Comparison of ENCODE assay signal across 8 cellular contexts in the genomic region with DNA sequence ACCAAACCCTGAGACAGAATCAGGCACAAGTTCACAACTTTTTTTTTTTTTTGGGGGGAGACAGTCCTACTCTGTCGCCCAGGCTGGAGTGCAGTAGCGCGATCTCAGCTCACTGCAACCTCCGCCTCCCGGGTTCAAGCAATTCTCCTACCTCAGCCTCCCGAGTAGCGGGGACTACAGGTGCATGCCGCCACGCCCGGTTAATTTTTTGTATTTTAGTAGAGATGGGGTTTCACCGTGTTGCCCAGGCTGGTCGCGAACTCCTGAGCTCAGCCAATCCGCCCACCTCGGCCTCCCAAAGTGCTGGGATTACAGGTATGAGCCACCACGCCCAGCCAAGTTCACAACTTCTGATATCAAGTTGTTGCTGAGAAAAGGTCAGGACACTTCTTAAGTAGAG.
A peak's percentile ranks its signal among the peaks of the same experiment; 100 is the strongest.
DNase-seq lines count a peak whose midpoint lies in the region; ATAC-seq, FAIRE-seq and TF ChIP-seq lines count a peak whose summit lies in the region.
"Not testable (repeated sequence)": the region's sequence is repeated elsewhere in the genome, so short reads cannot be mapped to it uniquely, and the experiment has no call there.

No MANE protein-coding gene starts in this region.

- not testable (repeated sequence) for H3K4me1 ChIP-seq in kidney (ENCODE audit: control insufficient read depth in 1 of 2, insufficient read depth in 1 of 2, low read depth in 1 of 2, low read length in 2 of 2)
- peaks cover 98% of the 10 kb centered on the region for H3K4me1 ChIP-seq in parathyroid adenoma

- not testable (repeated sequence) for H3K4me3 ChIP-seq in kidney (ENCODE audit: low read length in 2 of 2); parathyroid adenoma (ENCODE audit: low read depth, low read length)

- not testable (repeated sequence) for H2AFZ ChIP-seq in parathyroid adenoma

- not testable (repeated sequence) for H3K27me3 Mint-ChIP-seq in T-helper 17 cell; activated CD8-positive, alpha-beta T cell treated with anti-CD3 and anti-CD28 coated beads, Interleukin-2, amount 10 ng/mL, durations not matched to agents 7 days and 5 days (ENCODE audit: low read depth); type B pancreatic cell

- POLR2A ChIA-PET in activated CD8-positive, alpha-beta T cell treated with anti-CD3 and anti-CD28 coated beads, Interleukin-2, amount 10 ng/mL, durations not matched to agents 7 days and 5 days (lab: Charles Lee), result not testable (repeated sequence)

- not testable (repeated sequence) for TF ChIP-seq CTCF in C4-2B (conservative IDR thresholded peaks at IDR 0.05); kidney (IDR thresholded peaks at IDR 0.05; ENCODE audit: borderline replicate concordance, extremely low read depth, insufficient read depth); parathyroid adenoma (IDR thresholded peaks at IDR 0.05); type B pancreatic cell (conservative IDR thresholded peaks at IDR 0.05)

- not testable (repeated sequence) for H3K36me3 Mint-ChIP-seq in T-helper 17 cell (ENCODE audit: low read depth)
- H3K36me3 Mint-ChIP-seq in activated CD8-positive, alpha-beta T cell treated with anti-CD3 and anti-CD28 coated beads, Interleukin-2, amount 10 ng/mL, durations not matched to agents 7 days and 5 days (ENCODE audit: low read depth), result peaks cover 72% of the 10 kb centered on the region
- H3K36me3 Mint-ChIP-seq in type B pancreatic cell, result peaks cover 17% of the 10 kb centered on the region

- H3K4me3 Mint-ChIP-seq in T-helper 17 cell; activated CD8-positive, alpha-beta T cell treated with anti-CD3 and anti-CD28 coated beads, Interleukin-2, amount 10 ng/mL, durations not matched to agents 7 days and 5 days; type B pancreatic cell: not testable (repeated sequence)

- peaks cover 20% of the 10 kb centered on the region for H3K4me1 Mint-ChIP-seq in T-helper 17 cell
- H3K4me1 Mint-ChIP-seq in activated CD8-positive, alpha-beta T cell treated with anti-CD3 and anti-CD28 coated beads, Interleukin-2, amount 10 ng/mL, durations not matched to agents 7 days and 5 days (ENCODE audit: low read depth), result peaks cover 22% of the 10 kb centered on the region
- not testable (repeated sequence) for H3K4me1 Mint-ChIP-seq in type B pancreatic cell (ENCODE audit: unreplicated experiment)

- H3K9me3 Mint-ChIP-seq in activated CD8-positive, alpha-beta T cell treated with anti-CD3 and anti-CD28 coated beads, Interleukin-2, amount 10 ng/mL, durations not matched to agents 7 days and 5 days (ENCODE audit: insufficient read depth); type B pancreatic cell: not testable (repeated sequence)

- not testable (repeated sequence) for H3K9ac ChIP-seq in kidney (ENCODE audit: low read length in 2 of 2); parathyroid adenoma

- H3K79me2 ChIP-seq in parathyroid adenoma, result peaks cover 15% of the 10 kb centered on the region

- not testable (repeated sequence) for H3K4me2 ChIP-seq in parathyroid adenoma (ENCODE audit: low read length)

- H3K27ac Mint-ChIP-seq in T-helper 17 cell, result peak overlapping the region; percentile 76
- H3K27ac Mint-ChIP-seq in activated CD8-positive, alpha-beta T cell treated with anti-CD3 and anti-CD28 coated beads, Interleukin-2, amount 10 ng/mL, durations not matched to agents 7 days and 5 days, result peak overlapping the region; percentile 58
- H3K27ac Mint-ChIP-seq in type B pancreatic cell, result not testable (repeated sequence)

- intact Hi-C loops in kidney (cut with DNase I), result not testable (repeated sequence)

- not testable (repeated sequence) for H3K9me3 ChIP-seq in T-helper 17 cell (ENCODE audit: control insufficient read depth, low read length, poor library complexity, severe bottlenecking); kidney (ENCODE audit: control insufficient read depth in 1 of 2, low read length in 2 of 2); parathyroid adenoma (ENCODE audit: control insufficient read depth, low read length)

- peaks cover 19 to 28% of the 10 kb centered on the region in 2 donors for H3K36me3 ChIP-seq in kidney (ENCODE audit: control insufficient read depth in 1 of 2, insufficient read depth in 2 of 2, low read length in 2 of 2)
- H3K36me3 ChIP-seq in parathyroid adenoma (ENCODE audit: control insufficient read depth, insufficient read depth, low read length), result not testable (repeated sequence)

- FAIRE-seq in kidney (lab: Jason Lieb, UNC), result not testable (repeated sequence)

- CTCF ChIA-PET in activated CD8-positive, alpha-beta T cell treated with anti-CD3 and anti-CD28 coated beads, Interleukin-2, amount 10 ng/mL, durations not matched to agents 7 days and 5 days (lab: Charles Lee), result interaction anchor here (1.3 kb wide), 1 partner anchor 8 kb away, joined by 3 read pairs; no protein-coding TSS in a partner anchor

- not testable (repeated sequence) for H3K27me3 ChIP-seq in parathyroid adenoma (ENCODE audit: control insufficient read depth, insufficient read depth, low read length)

- not testable (repeated sequence) for DNase-seq in T-helper 17 cell; activated CD8-positive, alpha-beta T cell treated with anti-CD3 and anti-CD28 coated beads, Interleukin-2, amount 10 ng/mL, durations not matched to agents 7 days and 5 days
- DNase-seq in activated effector memory CD4-positive, alpha-beta T cell treated with anti-CD3 and anti-CD28 coated beads, Interleukin-2, amount 50 U/mL, for 16 hours, result peak; percentile 38
- DNase-seq in ecto neural progenitor cell (ENCODE audit: low spot score), result peak; percentile 13
- DNase-seq in kidney, result peak; percentile 40
- peak; percentile 39 for DNase-seq in type B pancreatic cell (ENCODE audit: extremely low spot score, unreplicated experiment)

- ATAC-seq in T-helper 17 cell; activated CD8-positive, alpha-beta T cell treated with anti-CD3 and anti-CD28 coated beads, Interleukin-2, amount 10 ng/mL, durations not matched to agents 7 days and 5 days: not testable (repeated sequence)

- H3K27ac ChIP-seq in C4-2B (peak overlapping the region; percentile 71; the same call in 1 of the 2 replicates), parathyroid adenoma (peak overlapping the region; percentile 99)
- H3K27ac ChIP-seq in kidney (ENCODE audit: low read depth in 2 of 2, low read length in 2 of 2), result not testable (repeated sequence)
